Comparison of ENCODE assay signal across 8 cellular contexts in genomic region chr1:157993179-157994080, GRCh38. TPM values are rescaled to one million over a fixed set of nuclear protein-coding genes. Genes with fewer than 3 reads are reported as not detected.
A peak's percentile ranks its signal among the peaks of the same experiment; 100 is the strongest.
DNase-seq lines count a peak whose midpoint lies in the region; ATAC-seq and TF ChIP-seq lines count a peak whose summit lies in the region.

KIRREL1 (plus strand) TSS chr1:157993645; CDS start chr1:157993677, 32 bp downstream.

- CTCF ChIA-PET in BJ (lab: Yijun Ruan, JAX) = interaction anchor here (0.7 to 9.5 kb wide), 24 partner anchors 10 to 1080 kb away, joined by 3 to 272 read pairs (median 25); no protein-coding TSS in a partner anchor
- CTCF ChIA-PET in activated B cell treated with CpG ODN at 0.5 μM for 24 hours (lab: Charles Lee) = interaction anchor here (0.5 to 6.3 kb wide), 10 partner anchors 10 to 1009 kb away, joined by 3 to 276 read pairs (median 6); a partner anchor contains a TSS

- intact Hi-C loops in activated B cell treated with CpG ODN at 0.5 μM for 24 hours (cut with micrococcal nuclease) (loop anchor here (10.0 kb wide), 2 partner anchors 341 to 1081 kb away; partner anchors contain the start of genes AIM2 and CD1B), Right ventricle myocardium inferior (cut with DNase I) (loop anchor here (2.0 kb wide), 1 partner anchor 131 kb away; no protein-coding TSS in a partner anchor)

- DNase-seq in BJ (ENCODE audit: low read depth) (no peak), activated B cell treated with CpG ODN at 0.5 μM for 24 hours (peak; percentile 26), Right ventricle myocardium inferior (ENCODE audit: missing footprints) (no peak), omental fat pad (ENCODE audit: low spot score) (no peak), cerebellar cortex (ENCODE audit: low spot score) (no peak)
- no peak for DNase-seq in activated CD4-positive, alpha-beta T cell treated with anti-CD3 and anti-CD28 coated beads, Interleukin-2, amount 50 U/mL, for 48 hours

- no peaks in the 10 kb centered on the region for H3K9me3 Mint-ChIP-seq in activated B cell treated with CpG ODN at 0.5 μM for 24 hours

- H3K36me3 ChIP-seq in BJ (ENCODE audit: control insufficient read depth, insufficient read depth, low read length) (no peaks in the 10 kb centered on the region), HUES48 (ENCODE audit: control insufficient read depth, insufficient read depth, low read length) (no peaks in the 10 kb centered on the region)

- peaks cover 32% of the 10 kb centered on the region for H3K4me1 ChIP-seq in HUES48 (ENCODE audit: control insufficient read depth, insufficient read depth, low read length)

- H3K4me3 Mint-ChIP-seq in activated B cell treated with CpG ODN at 0.5 μM for 24 hours = peak within 1 kb of the TSS; percentile 79

- peak within 1 kb of the TSS; percentile 68 for H3K27ac ChIP-seq in HUES48 (ENCODE audit: low read depth, low read length)

- H3K27me3 ChIP-seq in BJ (ENCODE audit: control insufficient read depth, insufficient read depth, low read length) = 0 out of 2 replicates have a peak, but pooled peaks cover 1% of the 10 kb centered on the region
- 0 out of 2 replicates have a peak, but pooled peaks cover 5% of the 10 kb centered on the region for H3K27me3 ChIP-seq in HUES48 (ENCODE audit: control insufficient read depth, insufficient read depth, low read length)

- no peaks in the 10 kb centered on the region for H3K9me3 ChIP-seq in HUES48 (ENCODE audit: control insufficient read depth, insufficient read depth, low read length)

- H3K9ac ChIP-seq in HUES48 (ENCODE audit: low read depth, low read length) = peak within 1 kb of the TSS; percentile 59

- peaks cover 39% of the 10 kb centered on the region for H3K27me3 Mint-ChIP-seq in activated B cell treated with CpG ODN at 0.5 μM for 24 hours

- ATAC-seq in activated B cell treated with CpG ODN at 0.5 μM for 24 hours (ENCODE audit: low read depth) (peak; percentile 18), Right ventricle myocardium inferior (peak; percentile 79), omental fat pad (ENCODE audit: low FRiP score) (peak; percentile 34), HG03175 (IDR thresholded peaks at IDR 0.05; ENCODE audit: unreplicated experiment) (no peak)

- H3K4me1 Mint-ChIP-seq in activated B cell treated with CpG ODN at 0.5 μM for 24 hours = peaks cover 16% of the 10 kb centered on the region

- no peak for TF ChIP-seq CTCF in BJ (IDR thresholded peaks at IDR 0.05; ENCODE audit: insufficient read depth, low read depth, low read length)
- TF ChIP-seq CTCF in activated B cell treated with CpG ODN at 0.5 μM for 24 hours (IDR thresholded peaks at IDR 0.05) = no peak
- TF ChIP-seq CTCF in omental fat pad (IDR thresholded peaks at IDR 0.05) = no peak

- H3K27ac Mint-ChIP-seq in activated B cell treated with CpG ODN at 0.5 μM for 24 hours = no peak within 1 kb of the TSS

- peak within 1 kb of the TSS; percentile 68 for H3K4me3 ChIP-seq in BJ (ENCODE audit: low read depth, low read length)
- peak within 1 kb of the TSS; percentile 79 for H3K4me3 ChIP-seq in HUES48 (ENCODE audit: low read depth, low read length)

- no peaks in the 10 kb centered on the region for H3K36me3 Mint-ChIP-seq in activated B cell treated with CpG ODN at 0.5 μM for 24 hours (ENCODE audit: low read depth)

- POLR2A ChIA-PET in BJ (lab: Charles Lee) (interaction anchor here (0.5 to 1.0 kb wide), 2 partner anchors 16 to 22 kb away, joined by 3 to 4 read pairs; no protein-coding TSS in a partner anchor), activated B cell treated with CpG ODN at 0.5 μM for 24 hours (lab: Charles Lee) (interaction anchor here (0.5 to 2.5 kb wide), 4 partner anchors 53 to 682 kb away, joined by 3 to 12 read pairs (median 4); no protein-coding TSS in a partner anchor)

RNA-seq across cellular contexts. Expression of gene KIRREL1, which starts in this region (rescaled TPM):
- 51.8 and 65.1 TPM in 2 replicates for polyA plus RNA-seq in BJ (2011; rRNA removed)
- polyA minus RNA-seq in BJ (2011; rRNA and poly(A)+ RNA removed) = 85.7 and 95.9 TPM in 2 replicates
- not detected in 2 replicates for total RNA-seq in activated B cell treated with CpG ODN at 0.5 μM for 24 hours
- total RNA-seq in Right ventricle myocardium inferior = 11.3 TPM
- total RNA-seq in omental fat pad = 10 to 100 TPM; 47.2 to 81.6 (median 61.6) TPM

Comparison
In these comparisons a context has a peak if more than half of its experiments do, and no peak if none do; other contexts are left out.
1. RNA of gene KIRREL1 (total RNA-seq): 47.2 to 81.6 TPM in omental fat pad and 11.3 TPM in Right ventricle myocardium inferior (single experiment); not detected in activated B cell treated with CpG ODN at 0.5 μM for 24 hours; every median in the first group is over 10 times any median in the second.
2. Peak in DNase-seq and ATAC-seq in activated B cell treated with CpG ODN at 0.5 μM for 24 hours; RNA of the gene not detected or under 1 TPM.